Comparison of ENCODE assay signal across 19 cellular contexts in the genomic region with DNA sequence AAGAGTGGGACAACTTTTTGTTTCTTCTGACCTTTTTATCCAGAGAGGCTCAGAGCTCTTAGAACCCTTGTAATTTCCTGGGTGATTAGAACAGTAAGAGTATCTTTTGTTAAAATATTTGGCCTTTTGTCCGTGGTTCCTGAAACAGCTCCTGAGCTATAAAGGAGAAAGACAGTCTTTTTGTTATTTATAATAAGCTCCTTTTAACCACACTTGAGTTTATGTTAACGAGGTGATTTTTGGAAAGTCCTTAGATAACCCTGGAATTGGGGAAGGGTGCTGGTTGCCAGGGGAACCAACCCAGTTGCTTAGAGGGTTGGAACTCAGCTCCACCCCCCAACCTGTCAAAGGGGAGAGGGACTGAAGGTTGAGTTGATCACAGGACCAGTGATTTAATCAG.
"Had no signal": no experiment of that assay in that cellular context is flagged by ENCODE, and none has a peak within 500 bp of the region (broad histone marks: within the 10 kb centered on the region; RNA-seq: fewer than 3 reads in every experiment).

No MANE protein-coding gene starts in this region.

- H3K4me2 ChIP-seq: hepatocyte had no signal

- H2AFZ ChIP-seq: hepatocyte, parathyroid adenoma had no signal

- H3K27me3 ChIP-seq: adrenal gland, dorsolateral prefrontal cortex, esophagus muscularis mucosa, hepatocyte, sigmoid colon had no signal

- H3K27me3 Mint-ChIP-seq: activated CD4-positive, alpha-beta memory T cell treated with anti-CD3 and anti-CD28 coated beads, Interleukin-2, amount 10 ng/mL, durations not matched to agents 7 days and 5 days; activated T-cell treated with anti-CD3 and anti-CD28 coated beads, Interleukin-2, amount 50 U/mL, for 24 hours; stimulated activated naive CD8-positive, alpha-beta T cell treated with anti-CD3 and anti-CD28 coated beads, Interleukin-15, amount 100 ng/mL, for 72 hours; T-cell had no signal

- ATAC-seq: stimulated activated naive CD8-positive, alpha-beta T cell treated with anti-CD3 and anti-CD28 coated beads, Interleukin-15, amount 100 ng/mL, for 72 hours; T-cell had no signal

- H3K4me3 ChIP-seq: adrenal gland, esophagus muscularis mucosa, hepatocyte, lung, sigmoid colon, spleen had no signal

- H3K27ac ChIP-seq: adrenal gland, esophagus muscularis mucosa, hepatocyte, parathyroid adenoma, sigmoid colon, spleen had no signal

- H3K4me1 ChIP-seq: parathyroid adenoma had no signal

- H3K27ac Mint-ChIP-seq: activated CD4-positive, alpha-beta memory T cell treated with anti-CD3 and anti-CD28 coated beads, Interleukin-2, amount 10 ng/mL, durations not matched to agents 7 days and 5 days; activated T-cell treated with anti-CD3 and anti-CD28 coated beads, Interleukin-2, amount 50 U/mL, for 24 hours; naive B cell; stimulated activated naive CD8-positive, alpha-beta T cell treated with anti-CD3 and anti-CD28 coated beads, Interleukin-15, amount 100 ng/mL, for 72 hours; T-cell; type B pancreatic cell had no signal

- H3K9ac ChIP-seq: parathyroid adenoma had no signal

- H3K9me3 Mint-ChIP-seq: type B pancreatic cell had no signal

- DNase-seq: activated CD4-positive, alpha-beta memory T cell treated with anti-CD3 and anti-CD28 coated beads, Interleukin-2, amount 10 ng/mL, durations not matched to agents 7 days and 5 days; activated CD4-positive, alpha-beta T cell treated with anti-CD3 and anti-CD28 coated beads for 1 hour; activated effector memory CD4-positive, alpha-beta T cell treated with Interleukin-2 at 50 U/mL for 16 hours; activated naive CD4-positive, alpha-beta T cell treated with anti-CD3 and anti-CD28 coated beads, Interleukin-2, amount 50 U/mL, for 16 hours; activated T-cell treated with anti-CD3 and anti-CD28 coated beads, Interleukin-2, amount 50 U/mL, for 24 hours; adrenal gland; dorsolateral prefrontal cortex; islet precursor cell; naive B cell; sigmoid colon; spleen; stimulated activated naive CD8-positive, alpha-beta T cell treated with anti-CD3 and anti-CD28 coated beads, Interleukin-15, amount 100 ng/mL, for 72 hours; T-cell; T1000 had no signal

- H3K79me2 ChIP-seq: parathyroid adenoma had no signal

- H3K4me3 Mint-ChIP-seq: activated CD4-positive, alpha-beta memory T cell treated with anti-CD3 and anti-CD28 coated beads, Interleukin-2, amount 10 ng/mL, durations not matched to agents 7 days and 5 days; activated T-cell treated with anti-CD3 and anti-CD28 coated beads, Interleukin-2, amount 50 U/mL, for 24 hours; naive B cell; stimulated activated naive CD8-positive, alpha-beta T cell treated with anti-CD3 and anti-CD28 coated beads, Interleukin-15, amount 100 ng/mL, for 72 hours; T-cell; type B pancreatic cell had no signal
